Comparison of ENCODE assay signal across 17 cellular contexts in genomic region chr2:182167882-182168281, GRCh38.
A peak's percentile ranks its signal among the peaks of the same experiment; 100 is the strongest.
DNase-seq lines count a peak whose midpoint lies in the region; ATAC-seq, FAIRE-seq and TF ChIP-seq lines count a peak whose summit lies in the region.
"Had no signal": no experiment of that assay in that cellular context is flagged by ENCODE, and none has a peak within 500 bp of the region (broad histone marks: within the 10 kb centered on the region; RNA-seq: fewer than 3 reads in every experiment).

No MANE protein-coding gene starts in this region.

- in situ Hi-C loops in HepG2 (cut with HindIII; ENCODE audit: extremely low pct_ligation_motif_present, low pct_unique_long_range_greater_than_20kb): no loop called here

- no peak overlapping the region for H3K27ac Mint-ChIP-seq in neural progenitor cell
- H3K27ac Mint-ChIP-seq: CD4-positive, CD25-positive, alpha-beta regulatory T cell had no signal

- H3K36me3 ChIP-seq in HepG2 (replicated peaks in 1 of 2; ENCODE audit: control insufficient read depth in 1 of 2, insufficient read depth in 2 of 2, low read length in 2 of 2) (no peaks in the 10 kb centered on the region), right lobe of liver (no peaks in the 10 kb centered on the region), neural progenitor cell (no peaks in the 10 kb centered on the region), lower lobe of right lung (no peaks in the 10 kb centered on the region)
- H3K36me3 ChIP-seq: BLaER1 had no signal

- TF ChIP-seq POLR2A in HepG2 (IDR thresholded peaks at IDR 0.05; ENCODE audit: insufficient read depth in 1 of 2, low read depth in 2 of 2, low read length in 2 of 2) (no peak), right lobe of liver (IDR thresholded peaks at IDR 0.05) (no peak)

- H3K27ac ChIP-seq in HepG2 (ENCODE audit: extremely low read length, insufficient read depth, low read length) (no peak overlapping the region), right lobe of liver (no peak overlapping the region), neural progenitor cell (no peak overlapping the region), lower lobe of right lung (no peak overlapping the region)
- H3K27ac ChIP-seq: 22Rv1, BLaER1, GM23248 had no signal

- H3K27me3 ChIP-seq in HepG2 (ENCODE audit: control insufficient read depth in 1 of 2, insufficient read depth in 2 of 2, low read length in 2 of 2): no peaks in the 10 kb centered on the region
- H3K27me3 ChIP-seq in right lobe of liver: no peaks in the 10 kb centered on the region
- no peaks in the 10 kb centered on the region for H3K27me3 ChIP-seq in neural progenitor cell
- H3K27me3 ChIP-seq in lower lobe of right lung (ENCODE audit: low read depth): no peaks in the 10 kb centered on the region
- H3K27me3 ChIP-seq: BLaER1 had no signal

- H4K20me1 ChIP-seq in HepG2 (ENCODE audit: insufficient read depth, low read length) (no peaks in the 10 kb centered on the region), neural progenitor cell (ENCODE audit: low read depth) (no peaks in the 10 kb centered on the region)
- H4K20me1 ChIP-seq: BLaER1 had no signal

- BruUV-seq in HepG2 (replicated peaks; lab: Mats Ljungman, UMichigan): no TSS peak

- H2AFZ ChIP-seq in HepG2 (ENCODE audit: low read length) (no peak overlapping the region), neural progenitor cell (replicated peaks) (peak overlapping the region; percentile 26)
- H2AFZ ChIP-seq: GM23248 had no signal

- no peaks in the 10 kb centered on the region for H3K79me2 ChIP-seq in HepG2 (ENCODE audit: insufficient read depth, low read length)
- no peaks in the 10 kb centered on the region for H3K79me2 ChIP-seq in neural progenitor cell (ENCODE audit: low read depth)

- TF ChIP-seq CTCF in HepG2 (CRISPR knock-in tag; IDR thresholded peaks at IDR 0.05) (no peak), right lobe of liver (IDR thresholded peaks at IDR 0.05) (no peak), neural progenitor cell (IDR thresholded peaks at IDR 0.05) (no peak), lower lobe of right lung (IDR thresholded peaks at IDR 0.05) (no peak)

- no peak overlapping the region for H3K4me3 ChIP-seq in HepG2 (replicated peaks in 1 of 3; ENCODE audit: insufficient read depth in 1 of 3, low read depth in 2 of 3, low read length in 3 of 3)
- H3K4me3 ChIP-seq in right lobe of liver: no peak overlapping the region
- no peak overlapping the region for H3K4me3 ChIP-seq in neural progenitor cell
- H3K4me3 ChIP-seq in lower lobe of right lung: no peak overlapping the region
- H3K4me3 ChIP-seq: BLaER1, GM23248 had no signal

- no peak for TF ChIP-seq RAD21 in HepG2 (CRISPR knock-in tag; IDR thresholded peaks at IDR 0.05)

- H3K9ac ChIP-seq in HepG2 (ENCODE audit: insufficient read depth, low read depth, low read length): no peak overlapping the region
- no peak overlapping the region for H3K9ac ChIP-seq in neural progenitor cell
- H3K9ac ChIP-seq: BLaER1, GM23248 had no signal

- no peak overlapping the region for H3K4me3 Mint-ChIP-seq in neural progenitor cell
- H3K4me3 Mint-ChIP-seq: CD4-positive, CD25-positive, alpha-beta regulatory T cell had no signal

- H3K9me3 Mint-ChIP-seq in neural progenitor cell: no peaks in the 10 kb centered on the region

- WGBS in HepG2 (ENCODE audit: low lambda C conversion rate): 15% methylated on average over 4 of the region's 4 CpGs
- WGBS in right lobe of liver (ENCODE audit: insufficient coverage, low coverage, low lambda C conversion rate, missing lambda C conversion rate): 55% methylated on average over 4 of the region's 4 CpGs

- ATAC-seq in HepG2 (no peak), right lobe of liver (no peak), HG03565 (IDR thresholded peaks at IDR 0.05; ENCODE audit: unreplicated experiment) (no peak), GM18498 (IDR thresholded peaks at IDR 0.05; ENCODE audit: unreplicated experiment) (no peak), lower lobe of right lung (no peak), HG03469 (IDR thresholded peaks at IDR 0.05; ENCODE audit: unreplicated experiment) (no peak)
- ATAC-seq: HCT116 had no signal

- FAIRE-seq in HepG2 (lab: Jason Lieb, UNC): no peak
- FAIRE-seq: H54 had no signal

- no peak for TF ChIP-seq EP300 in HepG2 (IDR thresholded peaks at IDR 0.05; ENCODE audit: low read depth in 2 of 2, low read length in 2 of 2)
- TF ChIP-seq EP300 in HepG2 (CRISPR knock-in tag; IDR thresholded peaks at IDR 0.05; ENCODE audit: borderline replicate concordance): no peak

- no peaks in the 10 kb centered on the region for H3K36me3 Mint-ChIP-seq in neural progenitor cell
- H3K36me3 Mint-ChIP-seq: CD4-positive, CD25-positive, alpha-beta regulatory T cell had no signal

- POLR2A ChIA-PET in HepG2 (lab: Yijun Ruan, JAX): no interaction called here

- no peaks in the 10 kb centered on the region for H3K4me1 ChIP-seq in HepG2 (ENCODE audit: insufficient read depth, low read length)
- H3K4me1 ChIP-seq in right lobe of liver: no peaks in the 10 kb centered on the region
- H3K4me1 ChIP-seq in neural progenitor cell: no peaks in the 10 kb centered on the region
- H3K4me1 ChIP-seq in lower lobe of right lung: no peaks in the 10 kb centered on the region
- H3K4me1 ChIP-seq: BLaER1 had no signal

- H3F3A ChIP-seq in neural progenitor cell (ENCODE audit: low read depth): no peaks in the 10 kb centered on the region

- no peaks in the 10 kb centered on the region for H3K9me3 ChIP-seq in HepG2 (ENCODE audit: low read length)
- H3K9me3 ChIP-seq in right lobe of liver: no peaks in the 10 kb centered on the region
- no peaks in the 10 kb centered on the region for H3K9me3 ChIP-seq in neural progenitor cell (ENCODE audit: low read depth)
- H3K9me3 ChIP-seq in lower lobe of right lung: no peaks in the 10 kb centered on the region
- H3K9me3 ChIP-seq: BLaER1 had no signal

- no peaks in the 10 kb centered on the region for H3K4me1 Mint-ChIP-seq in neural progenitor cell
- H3K4me1 Mint-ChIP-seq: CD4-positive, CD25-positive, alpha-beta regulatory T cell had no signal

- H3K27me3 Mint-ChIP-seq in neural progenitor cell (ENCODE audit: insufficient read depth, low read depth): no peaks in the 10 kb centered on the region
- H3K27me3 Mint-ChIP-seq: CD4-positive, CD25-positive, alpha-beta regulatory T cell had no signal

- intact Hi-C loops in HepG2 (cut with micrococcal nuclease; ENCODE audit: unreplicated experiment) (no loop called here), right lobe of liver (cut with DNase I) (no loop called here), lower lobe of right lung (cut with DNase I) (no loop called here)

- H3K4me2 ChIP-seq in HepG2 (ENCODE audit: low read depth, low read length) (no peak overlapping the region), neural progenitor cell (no peak overlapping the region)
- H3K4me2 ChIP-seq: BLaER1 had no signal

- DNase-seq in HepG2 (ENCODE audit: low spot score) (no peak), right lobe of liver (no peak), amniotic epithelial cell (ENCODE audit: low read depth) (peak; percentile 33), neural progenitor cell (ENCODE audit: low spot score) (no peak), lower lobe of right lung (no peak)
- DNase-seq: AML-193; CD4-positive, CD25-positive, alpha-beta regulatory T cell; DMS53; GF-D8; GM23248 had no signal

- CTCF ChIA-PET in HepG2 (lab: Yijun Ruan, JAX; ENCODE audit: low intra/inter-chr PET ratio, low total read pairs): no interaction called here

TF ChIP-seq in HepG2, 621 proteins besides CTCF, POLR2A, EP300 and RAD21:
- TF ChIP-seq TAF15 (IDR thresholded peaks at IDR 0.05; ENCODE audit: low read depth, low read length, poor library complexity, severe bottlenecking): no peak
- TF ChIP-seq NFIC (IDR thresholded peaks at IDR 0.05; ENCODE audit: low read length): no peak
- TF ChIP-seq KMT2B (CRISPR knock-in tag; IDR thresholded peaks at IDR 0.05): no peak
- no peak for TF ChIP-seq ZMAT5 (CRISPR knock-in tag; IDR thresholded peaks at IDR 0.05; ENCODE audit: borderline replicate concordance, low read depth)
- no peak for TF ChIP-seq ZBTB21 (CRISPR knock-in tag; IDR thresholded peaks at IDR 0.05)
- 0 out of 2 replicates have a peak, but pooled peaks have one; percentile 2 for TF ChIP-seq CEBPB (IDR thresholded peaks at IDR 0.05; ENCODE audit: borderline replicate concordance, low read depth, low read length)
